ENCODE assay signal across 1 cellular context in genomic region chr19:58305065-58305931, GRCh38.
A peak's percentile ranks its signal among the peaks of the same experiment; 100 is the strongest.
TF ChIP-seq lines count a peak whose summit lies in the region.

A gene with protein sequence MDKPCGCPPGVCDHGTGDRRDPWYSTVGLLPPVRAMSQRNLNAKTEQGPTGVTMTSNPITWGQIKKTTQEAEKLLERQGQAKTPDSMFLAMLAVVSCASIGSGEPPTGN (plus strand): TSS chr19:58305377. CDS start chr19:58312169, 6,792 bp downstream.

TF ChIP-seq in HCT116, 20 proteins besides CTCF, POLR2A, EP300 and RAD21 (continued from another document):
- TF ChIP-seq SIN3A (IDR thresholded peaks at IDR 0.05; ENCODE audit: low read depth), result peak; percentile 90
- TF ChIP-seq, protein P1, sequence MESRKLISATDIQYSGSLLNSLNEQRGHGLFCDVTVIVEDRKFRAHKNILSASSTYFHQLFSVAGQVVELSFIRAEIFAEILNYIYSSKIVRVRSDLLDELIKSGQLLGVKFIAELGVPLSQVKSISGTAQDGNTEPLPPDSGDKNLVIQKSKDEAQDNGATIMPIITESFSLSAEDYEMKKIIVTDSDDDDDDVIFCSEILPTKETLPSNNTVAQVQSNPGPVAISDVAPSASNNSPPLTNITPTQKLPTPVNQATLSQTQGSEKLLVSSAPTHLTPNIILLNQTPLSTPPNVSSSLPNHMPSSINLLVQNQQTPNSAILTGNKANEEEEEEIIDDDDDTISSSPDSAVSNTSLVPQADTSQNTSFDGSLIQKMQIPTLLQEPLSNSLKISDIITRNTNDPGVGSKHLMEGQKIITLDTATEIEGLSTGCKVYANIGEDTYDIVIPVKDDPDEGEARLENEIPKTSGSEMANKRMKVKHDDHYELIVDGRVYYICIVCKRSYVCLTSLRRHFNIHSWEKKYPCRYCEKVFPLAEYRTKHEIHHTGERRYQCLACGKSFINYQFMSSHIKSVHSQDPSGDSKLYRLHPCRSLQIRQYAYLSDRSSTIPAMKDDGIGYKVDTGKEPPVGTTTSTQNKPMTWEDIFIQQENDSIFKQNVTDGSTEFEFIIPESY (IDR thresholded peaks at IDR 0.05; ENCODE audit: extremely low read depth, insufficient replicate concordance, low read length), result no peak
- no peak for TF ChIP-seq JUND (IDR thresholded peaks at IDR 0.05)
- peak; percentile 81 for TF ChIP-seq YY1 (IDR thresholded peaks at IDR 0.05; ENCODE audit: extremely low read depth, insufficient replicate concordance, low read depth, low read length)
- peak; percentile 95 for TF ChIP-seq ELF1 (IDR thresholded peaks at IDR 0.05; ENCODE audit: borderline replicate concordance, low read depth)
- peak; percentile 57; the same call in 1 of the 2 replicates for TF ChIP-seq EGR1 (IDR thresholded peaks at IDR 0.05; ENCODE audit: low read depth)
- TF ChIP-seq ZFX (IDR thresholded peaks at IDR 0.05), result no peak; the same call in 1 of the 2 replicates
- no peak for TF ChIP-seq ZNF274 (IDR thresholded peaks at IDR 0.05; ENCODE audit: low read depth, low read length)
- TF ChIP-seq MAX (IDR thresholded peaks at IDR 0.05), result peak; percentile 75
